8 cellular contexts compared by ENCODE assay signal in genomic region chr16:56717532-56717931, GRCh38. TPM values are rescaled to one million over a fixed set of nuclear protein-coding genes. Genes with fewer than 3 reads are reported as not detected.
DNase-seq lines count a peak whose midpoint lies in the region; TF ChIP-seq lines count a peak whose summit lies in the region.
"Not testable (repeated sequence)": the region's sequence is repeated elsewhere in the genome, so short reads cannot be mapped to it uniquely, and the experiment has no call there.
"Had no signal": no experiment of that assay in that cellular context is flagged by ENCODE, and none has a peak within 500 bp of the region (broad histone marks: within the 10 kb centered on the region; RNA-seq: fewer than 3 reads in every experiment).

No MANE protein-coding gene starts in this region.

- DNase-seq in Caki2 (ENCODE audit: low read depth) (peak; percentile 10), epithelial cell of proximal tubule (ENCODE audit: low read depth) (peak; percentile 26), osteocyte (ENCODE audit: extremely low spot score, unreplicated experiment) (peak; percentile 4), type B pancreatic cell (ENCODE audit: extremely low spot score, unreplicated experiment) (peak; percentile 6)
- peak; percentile 4 for DNase-seq in activated CD8-positive, alpha-beta memory T cell treated with anti-CD3 and anti-CD28 coated beads, Interleukin-2, amount 50 U/mL, for 48 hours

- H3K4me3 ChIP-seq in epithelial cell of proximal tubule (ENCODE audit: low read depth, low read length): not testable (repeated sequence)

- H3K4me1 Mint-ChIP-seq in osteocyte (ENCODE audit: unreplicated experiment); type B pancreatic cell (ENCODE audit: unreplicated experiment): not testable (repeated sequence)

- H3K9me3 Mint-ChIP-seq in osteocyte (ENCODE audit: unreplicated experiment); type B pancreatic cell: not testable (repeated sequence)

- not testable (repeated sequence) for TF ChIP-seq CTCF in epithelial cell of proximal tubule (conservative IDR thresholded peaks at IDR 0.05; ENCODE audit: low read depth, low read length); osteocyte (IDR thresholded peaks at IDR 0.05); type B pancreatic cell (conservative IDR thresholded peaks at IDR 0.05)

- in situ Hi-C loops in Caki2 (cut with HindIII; ENCODE audit: low pct_unique_long_range_greater_than_20kb, low sequenced_read_pairs): not testable (repeated sequence)

- H3K36me3 Mint-ChIP-seq in osteocyte (ENCODE audit: unreplicated experiment); type B pancreatic cell: not testable (repeated sequence)

- H3K4me3 Mint-ChIP-seq in osteocyte (ENCODE audit: unreplicated experiment); type B pancreatic cell: not testable (repeated sequence)

- peaks cover 14% of the 10 kb centered on the region for H3K27me3 Mint-ChIP-seq in osteocyte (ENCODE audit: unreplicated experiment)
- not testable (repeated sequence) for H3K27me3 Mint-ChIP-seq in type B pancreatic cell

- not testable (repeated sequence) for H3K27ac Mint-ChIP-seq in osteocyte (ENCODE audit: unreplicated experiment); type B pancreatic cell

RNA-seq across cellular contexts. Expression of gene NUP93, which starts 12.4 kb away (rescaled TPM):
- 46.4 and 57.5 TPM in 2 replicates for total RNA-seq in Caki2 (2014; rRNA removed; shearing (Covaris generic); ENCODE audit: low replicate concordance)
- total RNA-seq in epithelial cell of proximal tubule (92.5 and 134 TPM in 2 replicates), osteocyte (81.7 and 85.1 TPM in 2 replicates), type B pancreatic cell (ENCODE audit: low replicate concordance) (68.8 and 101 TPM in 2 replicates)

RNA-seq across cellular contexts. Expression of gene MT1X, which starts 35.3 kb away (rescaled TPM):
- 141 and 168 TPM in 2 replicates for total RNA-seq in Caki2 (2014; rRNA removed; shearing (Covaris generic); ENCODE audit: low replicate concordance)
- total RNA-seq in epithelial cell of proximal tubule (87.8 and 132 TPM in 2 replicates), osteocyte (63.8 and 67.5 TPM in 2 replicates), type B pancreatic cell (ENCODE audit: low replicate concordance) (39.3 and 53.1 TPM in 2 replicates)

RNA-seq across cellular contexts. Expression of gene MT1H, which starts 47.9 kb away (rescaled TPM):
- not detected in 2 replicates for total RNA-seq in Caki2 (2014; rRNA removed; shearing (Covaris generic); ENCODE audit: low replicate concordance)
- 15.4 and 781 TPM in 2 replicates for total RNA-seq in epithelial cell of proximal tubule
- total RNA-seq in osteocyte: not detected in 2 replicates
- 2.2 and 2.4 TPM in 2 replicates for total RNA-seq in type B pancreatic cell (ENCODE audit: low replicate concordance)
- total RNA-seq: Caco-2; CD4-positive, alpha-beta T cell; CD8-positive, alpha-beta T cell had no signal

RNA-seq across cellular contexts. Expression of gene MT1G, which starts 49.7 kb away (rescaled TPM):
- not detected in 2 replicates for total RNA-seq in Caki2 (2014; rRNA removed; shearing (Covaris generic); ENCODE audit: low replicate concordance)
- total RNA-seq in epithelial cell of proximal tubule: 40.2 and 1,970 TPM in 2 replicates
- total RNA-seq in osteocyte: not detected in 2 replicates
- 2.8 and 4.8 TPM in 2 replicates for total RNA-seq in type B pancreatic cell (ENCODE audit: low replicate concordance)
- total RNA-seq: Caco-2; CD4-positive, alpha-beta T cell; CD8-positive, alpha-beta T cell had no signal

RNA-seq across cellular contexts. Expression of gene MT1F, which starts 59.8 kb away (rescaled TPM):
- total RNA-seq in Caki2 (2014; rRNA removed; shearing (Covaris generic); ENCODE audit: low replicate concordance): 17.6 TPM in 1 of 2 replicates, not detected in the other
- total RNA-seq in epithelial cell of proximal tubule (15.3 and 95.8 TPM in 2 replicates), osteocyte (12.7 and 14.9 TPM in 2 replicates), type B pancreatic cell (ENCODE audit: low replicate concordance) (5.9 and 6.5 TPM in 2 replicates)
